In the genomic region with DNA sequence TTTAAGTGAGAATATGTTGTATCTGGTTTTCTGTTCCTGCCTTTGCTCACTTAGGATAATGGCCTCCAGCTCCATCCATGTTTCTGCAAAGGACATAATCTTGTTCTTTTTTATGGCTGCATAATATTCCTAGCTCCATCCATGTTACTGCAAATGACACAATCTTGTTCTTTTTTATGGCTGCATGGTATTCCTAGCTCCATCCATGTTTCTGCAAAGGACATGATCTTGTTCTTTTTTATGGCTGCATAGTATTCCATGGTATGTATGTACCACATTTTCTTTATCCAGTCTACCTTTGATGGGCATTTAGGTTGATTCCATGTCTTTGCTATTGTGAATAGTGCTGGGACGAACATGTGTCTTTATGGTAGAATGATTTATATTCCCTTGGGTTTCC, we compare ENCODE assay signal across 5 cellular contexts.
TF ChIP-seq lines count a peak whose summit lies in the region.

No MANE protein-coding gene starts in this region.

TF ChIP-seq in A549, 52 proteins besides CTCF, POLR2A, EP300 and RAD21:
- TF ChIP-seq KDM1A (IDR thresholded peaks at IDR 0.05; ENCODE audit: low read depth), result peak; percentile 91; the same call in 1 of the 2 replicates
TF ChIP-seq in A549: peak in this region for 1; not testable (repeated sequence) for 51.

TF ChIP-seq in HEK293, 187 proteins besides CTCF, POLR2A, EP300 and RAD21:
- TF ChIP-seq, protein P1, sequence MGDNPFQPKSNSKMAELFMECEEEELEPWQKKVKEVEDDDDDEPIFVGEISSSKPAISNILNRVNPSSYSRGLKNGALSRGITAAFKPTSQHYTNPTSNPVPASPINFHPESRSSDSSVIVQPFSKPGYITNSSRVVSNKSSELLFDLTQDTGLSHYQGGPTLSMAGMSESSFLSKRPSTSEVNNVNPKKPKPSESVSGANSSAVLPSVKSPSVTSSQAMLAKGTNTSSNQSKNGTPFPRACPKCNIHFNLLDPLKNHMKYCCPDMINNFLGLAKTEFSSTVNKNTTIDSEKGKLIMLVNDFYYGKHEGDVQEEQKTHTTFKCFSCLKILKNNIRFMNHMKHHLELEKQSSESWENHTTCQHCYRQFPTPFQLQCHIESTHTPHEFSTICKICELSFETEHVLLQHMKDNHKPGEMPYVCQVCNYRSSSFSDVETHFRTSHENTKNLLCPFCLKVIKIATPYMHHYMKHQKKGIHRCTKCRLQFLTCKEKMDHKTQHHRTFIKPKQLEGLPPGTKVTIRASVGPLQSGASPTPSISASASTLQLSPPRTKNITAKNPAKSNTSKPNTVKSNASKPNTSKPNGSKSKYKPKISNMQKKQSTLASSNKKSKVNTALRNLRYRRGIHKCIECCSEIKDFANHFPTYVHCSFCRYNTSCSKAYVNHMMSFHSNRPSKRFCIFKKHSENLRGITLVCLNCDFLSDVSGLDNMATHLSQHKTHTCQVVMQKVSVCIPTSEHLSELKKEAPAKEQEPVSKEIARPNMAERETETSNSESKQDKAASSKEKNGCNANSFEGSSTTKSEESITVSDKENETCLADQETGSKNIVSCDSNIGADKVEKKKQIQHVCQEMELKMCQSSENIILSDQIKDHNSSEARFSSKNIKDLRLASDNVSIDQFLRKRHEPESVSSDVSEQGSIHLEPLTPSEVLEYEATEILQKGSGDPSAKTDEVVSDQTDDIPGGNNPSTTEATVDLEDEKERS (tag by site-specific recombination; IDR thresholded peaks at IDR 0.05), result peak; percentile 67; the same call in 1 of the 2 replicates
- TF ChIP-seq, protein P2, sequence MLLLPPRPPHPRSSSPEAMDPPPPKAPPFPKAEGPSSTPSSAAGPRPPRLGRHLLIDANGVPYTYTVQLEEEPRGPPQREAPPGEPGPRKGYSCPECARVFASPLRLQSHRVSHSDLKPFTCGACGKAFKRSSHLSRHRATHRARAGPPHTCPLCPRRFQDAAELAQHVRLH (tag by site-specific recombination; IDR thresholded peaks at IDR 0.05), result peak; percentile 91
- TF ChIP-seq ZNF146 (tag by site-specific recombination; IDR thresholded peaks at IDR 0.05), result peak; percentile 99
TF ChIP-seq in HEK293: peak in this region for 3; not testable (repeated sequence) for 184.

TF ChIP-seq in WTC11, 78 proteins besides CTCF, POLR2A, EP300 and RAD21:
- TF ChIP-seq GTF2I (CRISPR knock-in tag; conservative IDR thresholded peaks at IDR 0.05), result 0 out of 2 replicates have a peak, but pooled peaks have one; percentile 40

TF ChIP-seq in K562, 482 proteins besides CTCF, POLR2A, EP300 and RAD21:
- TF ChIP-seq KDM1A (IDR thresholded peaks at IDR 0.05), result peak; percentile 45 to 60; a peak in 2 of 4 replicates
- peak; percentile 76 for TF ChIP-seq BCOR (IDR thresholded peaks at IDR 0.05)
- peak; percentile 37 for TF ChIP-seq RBM25 (IDR thresholded peaks at IDR 0.05; ENCODE audit: low read depth, low read length, severe bottlenecking)
- 0 out of 2 replicates have a peak, but pooled peaks have one; percentile 60 for TF ChIP-seq SMARCA5 (IDR thresholded peaks at IDR 0.05)
- TF ChIP-seq ZNF146 (CRISPR knock-in tag; IDR thresholded peaks at IDR 0.05; ENCODE audit: unreplicated experiment), result peak; percentile 98
TF ChIP-seq in K562: peak in this region for 5; not testable (repeated sequence) for 477.

TF ChIP-seq in H1, 55 proteins besides CTCF, POLR2A, EP300 and RAD21:
- TF ChIP-seq KDM1A (IDR thresholded peaks at IDR 0.05; ENCODE audit: borderline replicate concordance, low read length), result peak; percentile 49; the same call in 1 of the 2 replicates
